Comparison of ENCODE assay signal across 12 cellular contexts in genomic region chr7:14714161-14714728, GRCh38.
DNase-seq lines count a peak whose midpoint lies in the region; ATAC-seq and TF ChIP-seq lines count a peak whose summit lies in the region.
"Had no signal": no experiment of that assay in that cellular context is flagged by ENCODE, and none has a peak within 500 bp of the region (broad histone marks: within the 10 kb centered on the region; RNA-seq: fewer than 3 reads in every experiment).

No MANE protein-coding gene starts in this region.

- no peak overlapping the region for H2AFZ ChIP-seq in neural progenitor cell (replicated peaks)

- H3K36me3 Mint-ChIP-seq in neural progenitor cell, result no peaks in the 10 kb centered on the region

- no peak for TF ChIP-seq EP300 in upper lobe of left lung (IDR thresholded peaks at IDR 0.05)

- no peaks in the 10 kb centered on the region for H3K9me3 ChIP-seq in neural progenitor cell (ENCODE audit: low read depth)
- H3K9me3 ChIP-seq in upper lobe of left lung, result no peaks in the 10 kb centered on the region
- H3K9me3 ChIP-seq: BLaER1 had no signal

- TF ChIP-seq CTCF in GM10266 (IDR thresholded peaks at IDR 0.05; ENCODE audit: control insufficient read depth, insufficient read depth, low read depth, missing control alignments) (no peak), dorsolateral prefrontal cortex (IDR thresholded peaks at IDR 0.05 in 54 of 56, conservative IDR thresholded peaks at IDR 0.05 in 2 of 56; ENCODE audit: low read depth in 1 of 56, partially characterized antibody in 56 of 56) (no peak), neural progenitor cell (IDR thresholded peaks at IDR 0.05) (no peak), upper lobe of left lung (IDR thresholded peaks at IDR 0.05) (no peak)

- no peaks in the 10 kb centered on the region for H4K20me1 ChIP-seq in neural progenitor cell (ENCODE audit: low read depth)
- H4K20me1 ChIP-seq: BLaER1 had no signal

- no peaks in the 10 kb centered on the region for H3F3A ChIP-seq in neural progenitor cell (ENCODE audit: low read depth)

- H3K9ac ChIP-seq in neural progenitor cell, result no peak overlapping the region
- H3K9ac ChIP-seq: BLaER1 had no signal

- TF ChIP-seq POLR2A in upper lobe of left lung (IDR thresholded peaks at IDR 0.05), result no peak

- intact Hi-C loops in dorsolateral prefrontal cortex (cut with DNase I), result loop anchor here (10.0 kb wide), 2 partner anchors 1351 to 1361 kb away; no protein-coding TSS in a partner anchor

- no peak overlapping the region for H3K4me3 Mint-ChIP-seq in neural progenitor cell

- no peaks in the 10 kb centered on the region for H3K27me3 Mint-ChIP-seq in neural progenitor cell (ENCODE audit: insufficient read depth, low read depth)

- H3K4me3 ChIP-seq in dorsolateral prefrontal cortex (no peak overlapping the region), neural progenitor cell (no peak overlapping the region), upper lobe of left lung (no peak overlapping the region)
- H3K4me3 ChIP-seq: BLaER1 had no signal

- H3K9me3 Mint-ChIP-seq in neural progenitor cell, result no peaks in the 10 kb centered on the region

- DNase-seq in GM10266 (ENCODE audit: extremely low spot score) (peak; percentile 8), dorsolateral prefrontal cortex (no peak), LoVo (ENCODE audit: low spot score) (no peak), neural progenitor cell (ENCODE audit: low spot score) (no peak), upper lobe of left lung (no peak)
- DNase-seq: aorta, PC-3, WERI-Rb-1 had no signal

- ATAC-seq in GM19035 (IDR thresholded peaks at IDR 0.05; ENCODE audit: unreplicated experiment) (peak; percentile 98), HG02610 (IDR thresholded peaks at IDR 0.05; ENCODE audit: unreplicated experiment) (peak; percentile 100), HG03457 (IDR thresholded peaks at IDR 0.05; ENCODE audit: unreplicated experiment) (peak; percentile 98), upper lobe of left lung (ENCODE audit: low FRiP score in 2 of 2) (no peak)
- ATAC-seq: PC-3 had no signal

- H3K27ac ChIP-seq in dorsolateral prefrontal cortex, result no peak overlapping the region
- H3K27ac ChIP-seq in neural progenitor cell, result no peak overlapping the region
- H3K27ac ChIP-seq in upper lobe of left lung, result no peak overlapping the region
- H3K27ac ChIP-seq: BLaER1, WERI-Rb-1 had no signal

- H3K27ac Mint-ChIP-seq in neural progenitor cell, result no peak overlapping the region

- H3K79me2 ChIP-seq in neural progenitor cell (ENCODE audit: low read depth), result no peaks in the 10 kb centered on the region

- no peaks in the 10 kb centered on the region for H3K4me1 ChIP-seq in neural progenitor cell
- no peaks in the 10 kb centered on the region for H3K4me1 ChIP-seq in upper lobe of left lung
- H3K4me1 ChIP-seq: BLaER1 had no signal

- no peak overlapping the region for H3K4me2 ChIP-seq in neural progenitor cell
- H3K4me2 ChIP-seq: BLaER1 had no signal

- WGBS in upper lobe of left lung, 2 donors, result 72 to 73% methylated on average over 3 of the region's 3 CpGs

- H3K36me3 ChIP-seq in neural progenitor cell (no peaks in the 10 kb centered on the region), upper lobe of left lung (no peaks in the 10 kb centered on the region)
- H3K36me3 ChIP-seq: BLaER1, WERI-Rb-1 had no signal

- H3K27me3 ChIP-seq in dorsolateral prefrontal cortex (no peaks in the 10 kb centered on the region), neural progenitor cell (no peaks in the 10 kb centered on the region), upper lobe of left lung (no peaks in the 10 kb centered on the region)
- H3K27me3 ChIP-seq: BLaER1 had no signal

- H3K4me1 Mint-ChIP-seq in neural progenitor cell, result no peaks in the 10 kb centered on the region

Comparison
In these comparisons a context has a peak if more than half of its experiments do, and no peak if none do; other contexts are left out.
1. ATAC-seq: peak in GM19035 (single experiment), HG02610 (single experiment) and HG03457 (single experiment); none in upper lobe of left lung (0 of 2).